8 cellular contexts compared by ENCODE assay signal in genomic region chr1:155982106-155982505, GRCh38. TPM values are rescaled to one million over a fixed set of nuclear protein-coding genes. Genes with fewer than 3 reads are reported as not detected.
DNase-seq lines count a peak whose midpoint lies in the region; ATAC-seq and TF ChIP-seq lines count a peak whose summit lies in the region.

No MANE protein-coding gene starts in this region.

- peak overlapping the region; percentile 80 to 99 (median 94) for H3K27ac Mint-ChIP-seq in CD8-positive, alpha-beta memory T cell
- peak overlapping the region; percentile 31 for H3K27ac Mint-ChIP-seq in endodermal cell

- peaks cover 42 to 58% (median 45%) of the 10 kb centered on the region in 3 donors for H3K4me1 Mint-ChIP-seq in CD8-positive, alpha-beta memory T cell
- peaks cover 38% of the 10 kb centered on the region for H3K4me1 Mint-ChIP-seq in endodermal cell

- no peaks in the 10 kb centered on the region for H3K36me3 ChIP-seq in CD8-positive, alpha-beta memory T cell (ENCODE audit: insufficient read depth, low read length)
- peaks cover 2% of the 10 kb centered on the region; the same call in 1 of the 2 replicates for H3K36me3 ChIP-seq in Panc1 (ENCODE audit: control insufficient read depth, insufficient read depth, low read length)
- H3K36me3 ChIP-seq in endodermal cell (ENCODE audit: control insufficient read depth, insufficient read depth, low read length), result no peaks in the 10 kb centered on the region
- H3K36me3 ChIP-seq in gastrocnemius medialis, result no peaks in the 10 kb centered on the region

- H3K27ac ChIP-seq in CD8-positive, alpha-beta memory T cell (ENCODE audit: low read depth, low read length), result peak overlapping the region; percentile 51
- peak overlapping the region; percentile 86; the same call in 1 of the 2 replicates for H3K27ac ChIP-seq in Panc1 (ENCODE audit: low read length)
- H3K27ac ChIP-seq in endodermal cell (ENCODE audit: low read depth, low read length), result no peak overlapping the region
- H3K27ac ChIP-seq in gastrocnemius medialis, result peak overlapping the region; percentile 87 to 97 (median 93)

- H3K9me3 Mint-ChIP-seq in CD8-positive, alpha-beta memory T cell, result no peaks in the 10 kb centered on the region
- no peaks in the 10 kb centered on the region for H3K9me3 Mint-ChIP-seq in endodermal cell

- H3K9me3 ChIP-seq in CD8-positive, alpha-beta memory T cell (ENCODE audit: low read length), result no peaks in the 10 kb centered on the region
- H3K9me3 ChIP-seq in Panc1 (ENCODE audit: control insufficient read depth, insufficient read depth, low read depth, low read length), result no peaks in the 10 kb centered on the region
- H3K9me3 ChIP-seq in endodermal cell (ENCODE audit: control insufficient read depth, low read length), result no peaks in the 10 kb centered on the region
- H3K9me3 ChIP-seq in gastrocnemius medialis, result no peaks in the 10 kb centered on the region

- peaks cover 50% of the 10 kb centered on the region for H3K4me1 ChIP-seq in CD8-positive, alpha-beta memory T cell (ENCODE audit: insufficient read depth, low read length)
- H3K4me1 ChIP-seq in Panc1 (ENCODE audit: control insufficient read depth, insufficient read depth, low read length) (peaks cover 38% of the 10 kb centered on the region), endodermal cell (ENCODE audit: control insufficient read depth, insufficient read depth, low read length) (peaks cover 11% of the 10 kb centered on the region), gastrocnemius medialis (peaks cover 47 to 48% of the 10 kb centered on the region in 2 donors)

- H3K27me3 ChIP-seq in CD8-positive, alpha-beta memory T cell (ENCODE audit: insufficient read depth, low read length, poor library complexity, severe bottlenecking), result no peaks in the 10 kb centered on the region
- H3K27me3 ChIP-seq in Panc1 (ENCODE audit: control insufficient read depth, insufficient read depth, low read length) (no peaks in the 10 kb centered on the region), endodermal cell (ENCODE audit: control insufficient read depth, insufficient read depth, low read length, poor library complexity, severe bottlenecking) (no peaks in the 10 kb centered on the region), gastrocnemius medialis (no peaks in the 10 kb centered on the region)

- intact Hi-C loops in Panc1 (cut with micrococcal nuclease; ENCODE audit: unreplicated experiment), result no loop called here
- intact Hi-C loops in gastrocnemius medialis (cut with DNase I; ENCODE audit: low total_unique reads), result no loop called here

- TF ChIP-seq POLR2A in gastrocnemius medialis (IDR thresholded peaks at IDR 0.05), result no peak

- H3K36me3 Mint-ChIP-seq in CD8-positive, alpha-beta memory T cell, result peaks cover 0 to 13% (median 0%) of the 10 kb centered on the region in 3 donors
- H3K36me3 Mint-ChIP-seq in endodermal cell (ENCODE audit: low read depth), result no peaks in the 10 kb centered on the region

- CTCF ChIA-PET in CD8-positive, alpha-beta memory T cell (lab: Charles Lee), result interaction anchor here (2.0 kb wide), 1 partner anchor 14 kb away, joined by 4 read pairs; no protein-coding TSS in a partner anchor
- CTCF ChIA-PET in Panc1 (lab: Charles Lee), result no interaction called here

- H3K4me3 Mint-ChIP-seq in CD8-positive, alpha-beta memory T cell, result peak overlapping the region in 5 of 7 donors; percentile 44 to 100 (median 92)
- H3K4me3 Mint-ChIP-seq in endodermal cell, result no peak overlapping the region

- H3K9ac ChIP-seq in endodermal cell (ENCODE audit: extremely low read depth, low read length, poor library complexity, severe bottlenecking), result no peak overlapping the region

- in situ Hi-C loops in Panc1 (cut with HindIII; ENCODE audit: low pct_unique_long_range_greater_than_20kb, low sequenced_read_pairs) (no loop called here), gastrocnemius medialis (cut with MboI; ENCODE audit: low sequenced_read_pairs in 4 of 4) (no loop called here)

- peak overlapping the region; percentile 91 for H3K4me3 ChIP-seq in CD8-positive, alpha-beta memory T cell (ENCODE audit: low read length)
- H3K4me3 ChIP-seq in Panc1 (ENCODE audit: low read depth in 2 of 2, low read length in 2 of 2), result peak overlapping the region; percentile 3 to 82; a peak in 2 of 4 replicates
- H3K4me3 ChIP-seq in endodermal cell (ENCODE audit: low read length), result no peak overlapping the region
- peak overlapping the region in 1 of 4 donors; percentile 12 for H3K4me3 ChIP-seq in gastrocnemius medialis

- DNase-seq in CD8-positive, alpha-beta memory T cell, result no peak
- DNase-seq in Panc1 (ENCODE audit: low read depth, low spot score), result no peak
- DNase-seq in endodermal cell, result no peak
- no peak for DNase-seq in gastrocnemius medialis
- DNase-seq in NCI-H1092 treated with DMSO at 0.1 percent for 48 hours (lab: John Stamatoyannopoulos, UW), result no peak
- DNase-seq in NCI-H1048 (lab: John Stamatoyannopoulos, UW), result no peak
- DNase-seq in A172 (ENCODE audit: low spot score), result no peak

- BruUV-seq in Panc1 (replicated peaks; lab: Mats Ljungman, UMichigan), result no TSS peak

- WGBS in endodermal cell (ENCODE audit: insufficient coverage in 1 of 2, insufficient read length in 1 of 2), 2 experiments, result 90 to 91% methylated on average over 6 to 7 of the region's 7 CpGs

- TF ChIP-seq CTCF in Panc1 (IDR thresholded peaks at IDR 0.05) (no peak), endodermal cell (conservative IDR thresholded peaks at IDR 0.05) (no peak), gastrocnemius medialis (IDR thresholded peaks at IDR 0.05 in 4 of 5, conservative IDR thresholded peaks at IDR 0.05 in 1 of 5) (no peak)

- no peaks in the 10 kb centered on the region for H3K27me3 Mint-ChIP-seq in CD8-positive, alpha-beta memory T cell
- peaks cover 4% of the 10 kb centered on the region for H3K27me3 Mint-ChIP-seq in endodermal cell (ENCODE audit: insufficient read depth)

- POLR2A ChIA-PET in CD8-positive, alpha-beta memory T cell (lab: Charles Lee), result interaction anchor here (1.3 kb wide), 1 partner anchor 48 kb away, joined by 4 read pairs; no protein-coding TSS in a partner anchor
- POLR2A ChIA-PET in Panc1 (lab: Charles Lee), result no interaction called here

- no peak for ATAC-seq in Panc1
- ATAC-seq in gastrocnemius medialis, result no peak
- no peak for ATAC-seq in HG03280 (IDR thresholded peaks at IDR 0.05; ENCODE audit: unreplicated experiment)

RNA-seq across cellular contexts. Expression of gene ARHGEF2, which starts 3.8 kb away (rescaled TPM):
- 100 to 1,000 TPM; 168 to 176 TPM for total RNA-seq in CD8-positive, alpha-beta memory T cell
- polyA plus RNA-seq in CD8-positive, alpha-beta memory T cell, result 18.8 TPM
- 87.0 TPM for total RNA-seq in Panc1 (2021; ENCODE audit: unreplicated experiment)
- 90.6 TPM for polyA plus RNA-seq in Panc1 (2012; ENCODE audit: insufficient read length)
- total RNA-seq in endodermal cell, result 100 to 1,000 TPM; 134 to 147 TPM
- polyA plus RNA-seq in endodermal cell (2013, experiment 1 of 2), result 80.1 TPM
- polyA plus RNA-seq in endodermal cell (2013, experiment 2 of 2), result 71.9 TPM
- total RNA-seq in gastrocnemius medialis, result 10 to 100 TPM; 13.6 to 27.3 (median 26.4) TPM
- 153 and 155 TPM in 2 replicates for total RNA-seq in A172 (2014; rRNA removed; shearing (Covaris generic))

RNA-seq across cellular contexts. Expression of gene SSR2, which starts 38.6 kb away (rescaled TPM):
- 100 to 1,000 TPM; 187 to 190 TPM for total RNA-seq in CD8-positive, alpha-beta memory T cell
- 380 TPM for polyA plus RNA-seq in CD8-positive, alpha-beta memory T cell
- total RNA-seq in Panc1 (2021; ENCODE audit: unreplicated experiment), result 252 TPM
- polyA plus RNA-seq in Panc1 (2012; ENCODE audit: insufficient read length), result 250 TPM
- total RNA-seq in endodermal cell, result 100 to 1,000 TPM; 193 TPM
- 299 TPM for polyA plus RNA-seq in endodermal cell (2013, experiment 1 of 2)
- polyA plus RNA-seq in endodermal cell (2013, experiment 2 of 2), result 274 TPM
- 100 to 1,000 TPM in 2 of 4 donors, 10 to 100 TPM in 2; 70.6 to 118 (median 108) TPM for total RNA-seq in gastrocnemius medialis
- 573 and 778 TPM in 2 replicates for total RNA-seq in A172 (2014; rRNA removed; shearing (Covaris generic))

RNA-seq across cellular contexts. Expression of gene RXFP4, which starts 40.7 kb away (rescaled TPM):
- total RNA-seq in CD8-positive, alpha-beta memory T cell, result not detected
- 0.29 TPM for polyA plus RNA-seq in CD8-positive, alpha-beta memory T cell
- total RNA-seq in Panc1 (2021; ENCODE audit: unreplicated experiment), result 8.0 TPM
- 12.6 TPM for polyA plus RNA-seq in Panc1 (2012; ENCODE audit: insufficient read length)
- not detected for total RNA-seq in endodermal cell
- not detected for polyA plus RNA-seq in endodermal cell (2013, experiment 1 of 2)
- polyA plus RNA-seq in endodermal cell (2013, experiment 2 of 2), result not detected
- total RNA-seq in gastrocnemius medialis, result not detected
- total RNA-seq in A172 (2014; rRNA removed; shearing (Covaris generic)), result not detected in 2 replicates

RNA-seq across cellular contexts. Expression of gene KHDC4, which starts 47.9 kb away (rescaled TPM):
- 10 to 100 TPM; 58.8 to 61.2 TPM for total RNA-seq in CD8-positive, alpha-beta memory T cell
- polyA plus RNA-seq in CD8-positive, alpha-beta memory T cell, result 8.2 TPM
- 80.4 TPM for total RNA-seq in Panc1 (2021; ENCODE audit: unreplicated experiment)
- 33.3 TPM for polyA plus RNA-seq in Panc1 (2012; ENCODE audit: insufficient read length)
- total RNA-seq in endodermal cell, result 10 to 100 TPM; 67.7 to 76.2 TPM
- 46.7 TPM for polyA plus RNA-seq in endodermal cell (2013, experiment 1 of 2)
- polyA plus RNA-seq in endodermal cell (2013, experiment 2 of 2), result 39.0 TPM
- total RNA-seq in gastrocnemius medialis, result 10 to 100 TPM; 18.2 to 46.3 (median 26.3) TPM
- 52.3 and 53.9 TPM in 2 replicates for total RNA-seq in A172 (2014; rRNA removed; shearing (Covaris generic))
